Comparison of ENCODE assay signal across 8 cellular contexts in genomic region chr4:125317526-125317880, GRCh38. TPM values are rescaled to one million over a fixed set of nuclear protein-coding genes. Genes with fewer than 3 reads are reported as not detected.
DNase-seq lines count a peak whose midpoint lies in the region; ATAC-seq and TF ChIP-seq lines count a peak whose summit lies in the region.

No MANE protein-coding gene starts in this region.

- H3K36me3 ChIP-seq in neural progenitor cell: no peaks in the 10 kb centered on the region

- TF ChIP-seq CTCF in foreskin keratinocyte (conservative IDR thresholded peaks at IDR 0.05) (peak; percentile 67), neural progenitor cell (IDR thresholded peaks at IDR 0.05) (peak; percentile 65)

- H3K79me2 ChIP-seq in neural progenitor cell (ENCODE audit: low read depth): peaks cover 69% of the 10 kb centered on the region

- peaks cover 11% of the 10 kb centered on the region for H3K4me1 ChIP-seq in foreskin keratinocyte
- peaks cover 17% of the 10 kb centered on the region for H3K4me1 ChIP-seq in neural progenitor cell

- peak; percentile 2 for ATAC-seq in foreskin keratinocyte
- no peak for ATAC-seq in HG02840 (IDR thresholded peaks at IDR 0.05; ENCODE audit: low FRiP score, unreplicated experiment)
- ATAC-seq in GM19452 (IDR thresholded peaks at IDR 0.05; ENCODE audit: unreplicated experiment): no peak

- H3K27me3 Mint-ChIP-seq in neural progenitor cell (ENCODE audit: insufficient read depth, low read depth): peaks cover 10% of the 10 kb centered on the region

- H3K27ac ChIP-seq in foreskin keratinocyte (no peak overlapping the region), neural progenitor cell (no peak overlapping the region)

- H4K20me1 ChIP-seq in neural progenitor cell (ENCODE audit: low read depth): peaks cover 19% of the 10 kb centered on the region

- H2AFZ ChIP-seq in neural progenitor cell (replicated peaks): peak overlapping the region; percentile 95

- no peak overlapping the region for H3K9ac ChIP-seq in neural progenitor cell

- peak overlapping the region; percentile 97 for H3K4me3 ChIP-seq in neural progenitor cell

- peak overlapping the region; percentile 91 for H3K4me2 ChIP-seq in neural progenitor cell

- DNase-seq in Daoy (ENCODE audit: low read depth) (peak; percentile 53), SK-MEL-5 (ENCODE audit: low read depth, low spot score) (peak; percentile 29), foreskin keratinocyte (peak; percentile 21 to 41), neural progenitor cell (ENCODE audit: low spot score) (peak; percentile 75), A172 (ENCODE audit: low spot score) (no peak), KBM-7 (no peak)

- peaks cover 50% of the 10 kb centered on the region for H3K4me1 Mint-ChIP-seq in neural progenitor cell

- H3K4me3 Mint-ChIP-seq in neural progenitor cell: peak overlapping the region; percentile 94

- no peak overlapping the region for H3K27ac Mint-ChIP-seq in neural progenitor cell

- H3K9me3 Mint-ChIP-seq in neural progenitor cell: no peaks in the 10 kb centered on the region

- H3K36me3 Mint-ChIP-seq in neural progenitor cell: peaks cover 36% of the 10 kb centered on the region

- in situ Hi-C loops in SK-MEL-5 (cut with HindIII; ENCODE audit: low pct_unique_long_range_greater_than_20kb, low sequenced_read_pairs) (no loop called here), KBM-7 (cut with MboI; ENCODE audit: low pct_unique_long_range_greater_than_20kb, low sequenced_read_pairs) (no loop called here)

- no peaks in the 10 kb centered on the region for H3K27me3 ChIP-seq in foreskin keratinocyte
- H3K27me3 ChIP-seq in neural progenitor cell: no peaks in the 10 kb centered on the region

- H3F3A ChIP-seq in neural progenitor cell (ENCODE audit: low read depth): peaks cover 30% of the 10 kb centered on the region

- no peaks in the 10 kb centered on the region for H3K9me3 ChIP-seq in neural progenitor cell (ENCODE audit: low read depth)

RNA-seq across cellular contexts. Expression of gene FAT4, which starts 2.7 kb away (rescaled TPM):
- total RNA-seq in Daoy (2014; rRNA removed; shearing (Covaris generic)): 0.46 and 1.0 TPM in 2 replicates
- 0.11 and 1.0 TPM in 2 replicates for total RNA-seq in SK-MEL-5 (2014; rRNA removed; shearing (Covaris generic))
- 0.06 and 0.10 TPM in 2 replicates for polyA plus RNA-seq in SK-MEL-5 (2015; cell fraction: cytosol; rRNA removed)
- polyA plus RNA-seq in SK-MEL-5 (2015; cell fraction: nucleus; rRNA removed): 0.11 and 2.0 TPM in 2 replicates
- total RNA-seq in foreskin keratinocyte (1.4 and 1.5 TPM in 2 replicates), neural progenitor cell (ENCODE audit: low replicate concordance) (7.4 and 8.5 TPM in 2 replicates)
- polyA plus RNA-seq in foreskin keratinocyte: 0.06 and 0.08 TPM in 2 replicates
- total RNA-seq in A172 (2014; rRNA removed; shearing (Covaris generic)): 2.7 and 3.2 TPM in 2 replicates

Comparison
In these comparisons a context has a peak if more than half of its experiments do, and no peak if none do; other contexts are left out.
1. DNase-seq: peak in Daoy (single experiment), SK-MEL-5 (single experiment), foreskin keratinocyte (2 of 2) and neural progenitor cell (single experiment); none in A172 (single experiment) and KBM-7 (single experiment).